In genomic region chr13:74133657-74134201, GRCh38 we compare ENCODE assay signal across 8 cellular contexts. TPM values are rescaled to one million over a fixed set of nuclear protein-coding genes. Genes with fewer than 3 reads are reported as not detected.
DNase-seq lines count a peak whose midpoint lies in the region; ATAC-seq and TF ChIP-seq lines count a peak whose summit lies in the region.

No MANE protein-coding gene starts in this region.

- H3K4me1 ChIP-seq in endodermal cell (ENCODE audit: control insufficient read depth, insufficient read depth, low read length), result no peaks in the 10 kb centered on the region

- no peak for TF ChIP-seq CTCF in CD14-positive monocyte (IDR thresholded peaks at IDR 0.05)
- no peak for TF ChIP-seq CTCF in endodermal cell (conservative IDR thresholded peaks at IDR 0.05)

- H3K36me3 ChIP-seq in endodermal cell (ENCODE audit: control insufficient read depth, insufficient read depth, low read length), result no peaks in the 10 kb centered on the region

- H3K27me3 Mint-ChIP-seq in CD14-positive monocyte (ENCODE audit: low read depth in 3 of 3) (peaks cover 28 to 35% (median 30%) of the 10 kb centered on the region in 3 donors), endodermal cell (ENCODE audit: insufficient read depth) (peaks cover 5% of the 10 kb centered on the region)
- no peaks in the 10 kb centered on the region for H3K27me3 Mint-ChIP-seq in activated CD8-positive, alpha-beta memory T cell treated with anti-CD3 and anti-CD28 coated beads, Interleukin-2, amount 10 ng/mL, durations not matched to agents 7 days and 5 days

- H3K4me3 Mint-ChIP-seq in CD14-positive monocyte, result peak overlapping the region; percentile 90 to 98
- H3K4me3 Mint-ChIP-seq in activated CD8-positive, alpha-beta memory T cell treated with anti-CD3 and anti-CD28 coated beads, Interleukin-2, amount 10 ng/mL, durations not matched to agents 7 days and 5 days, result no peak overlapping the region
- no peak overlapping the region for H3K4me3 Mint-ChIP-seq in endodermal cell

- peak overlapping the region; percentile 87 for H3K4me3 ChIP-seq in endodermal cell (ENCODE audit: low read length)

- intact Hi-C loops in CD14-positive monocyte (cut with micrococcal nuclease), result no loop called here

- peak overlapping the region; percentile 91 for H3K27ac ChIP-seq in endodermal cell (ENCODE audit: low read depth, low read length)

- WGBS in endodermal cell (ENCODE audit: insufficient coverage in 1 of 2, insufficient read length in 1 of 2), 2 experiments, result 0% methylated on average over 25 of the region's 35 CpGs; no CpG with 5 or more reads in 1 of the 2 experiments

- no peaks in the 10 kb centered on the region for H3K36me3 Mint-ChIP-seq in CD14-positive monocyte
- peaks cover 2% of the 10 kb centered on the region for H3K36me3 Mint-ChIP-seq in activated CD8-positive, alpha-beta memory T cell treated with anti-CD3 and anti-CD28 coated beads, Interleukin-2, amount 10 ng/mL, durations not matched to agents 7 days and 5 days
- no peaks in the 10 kb centered on the region for H3K36me3 Mint-ChIP-seq in endodermal cell (ENCODE audit: low read depth)

- CTCF ChIA-PET in activated CD8-positive, alpha-beta memory T cell treated with anti-CD3 and anti-CD28 coated beads, Interleukin-2, amount 10 ng/mL, durations not matched to agents 7 days and 5 days (lab: Charles Lee), result interaction anchor here (1.1 to 1.8 kb wide), 2 partner anchors 107 to 154 kb away, joined by 3 to 12 read pairs; no protein-coding TSS in a partner anchor

- peak overlapping the region; percentile 43 for H3K9ac ChIP-seq in endodermal cell (ENCODE audit: extremely low read depth, low read length, poor library complexity, severe bottlenecking)

- peak; percentile 42 for ATAC-seq in GM19372 (IDR thresholded peaks at IDR 0.05; ENCODE audit: low read depth, unreplicated experiment)
- peak; percentile 46 for ATAC-seq in HG03460 (IDR thresholded peaks at IDR 0.05; ENCODE audit: unreplicated experiment)
- peak; percentile 62 for ATAC-seq in activated CD8-positive, alpha-beta memory T cell treated with anti-CD3 and anti-CD28 coated beads, Interleukin-2, amount 10 ng/mL, durations not matched to agents 7 days and 5 days

- H3K27ac Mint-ChIP-seq in CD14-positive monocyte, result peak overlapping the region in 3 of 7 donors; percentile 42 to 81 (median 66)
- peak overlapping the region; percentile 99 for H3K27ac Mint-ChIP-seq in activated CD8-positive, alpha-beta memory T cell treated with anti-CD3 and anti-CD28 coated beads, Interleukin-2, amount 10 ng/mL, durations not matched to agents 7 days and 5 days
- H3K27ac Mint-ChIP-seq in endodermal cell, result peak overlapping the region; percentile 94

- peaks cover 31% of the 10 kb centered on the region for H3K27me3 ChIP-seq in endodermal cell (ENCODE audit: control insufficient read depth, insufficient read depth, low read length, poor library complexity, severe bottlenecking)

- DNase-seq in CD14-positive monocyte (ENCODE audit: low spot score) (no peak), NCI-H82 treated with DMSO at 0.1 percent for 48 hours (lab: John Stamatoyannopoulos, UW; ENCODE audit: unreplicated experiment) (peak; percentile 78), endodermal cell (peak; percentile 93), middle frontal gyrus (ENCODE audit: extremely low spot score, low spot score) (peak; percentile 50)
- DNase-seq in activated CD8-positive, alpha-beta memory T cell treated with anti-CD3 and anti-CD28 coated beads, Interleukin-2, amount 10 ng/mL, durations not matched to agents 7 days and 5 days, result peak; percentile 95
- DNase-seq in stimulated activated CD8-positive, alpha-beta memory T cell treated with anti-CD3 and anti-CD28 coated beads, Interleukin-15, amount 100 ng/mL, for 24 hours (ENCODE audit: low read depth), result peak; percentile 59

- H3K9me3 Mint-ChIP-seq in CD14-positive monocyte (peaks cover 0 to 2% (median 2%) of the 10 kb centered on the region in 7 donors), endodermal cell (no peaks in the 10 kb centered on the region)
- no peaks in the 10 kb centered on the region for H3K9me3 Mint-ChIP-seq in activated CD8-positive, alpha-beta memory T cell treated with anti-CD3 and anti-CD28 coated beads, Interleukin-2, amount 10 ng/mL, durations not matched to agents 7 days and 5 days (ENCODE audit: low read depth)

- no peaks in the 10 kb centered on the region for H3K9me3 ChIP-seq in endodermal cell (ENCODE audit: control insufficient read depth, low read length)

- H3K4me1 Mint-ChIP-seq in CD14-positive monocyte, result peaks cover 14% of the 10 kb centered on the region
- H3K4me1 Mint-ChIP-seq in activated CD8-positive, alpha-beta memory T cell treated with anti-CD3 and anti-CD28 coated beads, Interleukin-2, amount 10 ng/mL, durations not matched to agents 7 days and 5 days, result peaks cover 28% of the 10 kb centered on the region
- peaks cover 6% of the 10 kb centered on the region for H3K4me1 Mint-ChIP-seq in endodermal cell

RNA-seq across cellular contexts. Expression of gene KLF12, which starts 0.5 kb away (rescaled TPM):
- polyA plus RNA-seq in CD14-positive monocyte, result under 1 TPM; 0.04 to 0.38 TPM
- total RNA-seq in activated CD8-positive, alpha-beta memory T cell treated with anti-CD3 and anti-CD28 coated beads, Interleukin-2, amount 10 ng/mL, durations not matched to agents 7 days and 5 days, result 10 to 100 TPM; 15.6 to 28.1 TPM
- 10 to 100 TPM; 14.8 to 17.2 TPM for total RNA-seq in endodermal cell
- polyA plus RNA-seq in endodermal cell (2013, experiment 1 of 2), result 13.9 TPM
- 14.7 TPM for polyA plus RNA-seq in endodermal cell (2013, experiment 2 of 2)

Comparison
In these comparisons a context has a peak if more than half of its experiments do, and no peak if none do; other contexts are left out.
1. H3K4me3 Mint-ChIP-seq: peak in CD14-positive monocyte (2 of 2); none in activated CD8-positive, alpha-beta memory T cell treated with anti-CD3 and anti-CD28 coated beads, Interleukin-2, amount 10 ng/mL, durations not matched to agents 7 days and 5 days (single experiment) and endodermal cell (single experiment).
2. Peak in every context shown above with its lines, with median percentiles within 50 percentile points of each other: ATAC-seq.